ENCODE assay signal across 1 cellular context in the genomic region with DNA sequence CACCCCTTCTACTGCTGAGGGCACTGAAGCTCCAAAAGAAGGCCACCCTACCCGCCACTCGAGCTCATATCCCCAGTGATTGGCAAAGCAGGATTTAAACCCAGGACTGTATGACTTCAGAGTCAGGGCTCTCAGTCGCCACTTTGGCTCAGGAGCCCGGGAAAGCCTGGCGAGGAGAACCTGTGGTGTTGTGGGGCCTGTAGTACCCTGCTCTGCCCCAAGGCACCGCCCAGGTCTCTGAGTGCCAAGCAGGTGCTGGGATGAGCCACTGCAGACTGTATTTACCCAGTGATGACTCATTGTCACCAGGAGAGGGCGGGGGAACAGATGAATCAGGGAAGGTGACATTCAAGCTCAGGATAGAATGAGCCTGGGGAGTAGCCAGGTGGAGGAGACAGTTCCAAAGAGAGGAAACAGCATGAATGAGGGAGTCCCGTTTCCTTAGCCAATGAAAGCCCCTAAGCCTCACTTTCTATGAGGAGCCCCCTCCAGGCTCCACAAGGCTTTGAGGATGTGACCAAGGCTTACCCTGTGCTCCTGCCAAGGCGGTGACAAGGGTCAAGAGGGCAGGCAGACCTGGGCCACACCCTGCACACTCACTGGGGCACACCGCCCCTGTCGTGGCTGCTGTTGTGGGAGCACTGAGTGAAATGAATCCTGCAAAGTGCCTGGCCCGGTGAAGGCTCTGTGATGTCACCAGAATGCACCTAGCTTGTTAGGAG.
TF ChIP-seq lines count a peak whose summit lies in the region.

No MANE protein-coding gene starts in this region.

TF ChIP-seq in HepG2, 621 proteins besides CTCF, POLR2A, EP300 and RAD21 (continued from another document and continues in another):
- TF ChIP-seq DMAP1 (CRISPR knock-in tag; IDR thresholded peaks at IDR 0.05) = 0 out of 2 replicates have a peak, but pooled peaks have one; percentile 51
- TF ChIP-seq KAT8 (CRISPR knock-in tag; IDR thresholded peaks at IDR 0.05) = peak; percentile 44; the same call in 1 of the 2 replicates
- TF ChIP-seq SOX6 (IDR thresholded peaks at IDR 0.05) = no peak
- peak; percentile 74 for TF ChIP-seq SOX6 (CRISPR knock-in tag; IDR thresholded peaks at IDR 0.05)
- TF ChIP-seq, protein P1, sequence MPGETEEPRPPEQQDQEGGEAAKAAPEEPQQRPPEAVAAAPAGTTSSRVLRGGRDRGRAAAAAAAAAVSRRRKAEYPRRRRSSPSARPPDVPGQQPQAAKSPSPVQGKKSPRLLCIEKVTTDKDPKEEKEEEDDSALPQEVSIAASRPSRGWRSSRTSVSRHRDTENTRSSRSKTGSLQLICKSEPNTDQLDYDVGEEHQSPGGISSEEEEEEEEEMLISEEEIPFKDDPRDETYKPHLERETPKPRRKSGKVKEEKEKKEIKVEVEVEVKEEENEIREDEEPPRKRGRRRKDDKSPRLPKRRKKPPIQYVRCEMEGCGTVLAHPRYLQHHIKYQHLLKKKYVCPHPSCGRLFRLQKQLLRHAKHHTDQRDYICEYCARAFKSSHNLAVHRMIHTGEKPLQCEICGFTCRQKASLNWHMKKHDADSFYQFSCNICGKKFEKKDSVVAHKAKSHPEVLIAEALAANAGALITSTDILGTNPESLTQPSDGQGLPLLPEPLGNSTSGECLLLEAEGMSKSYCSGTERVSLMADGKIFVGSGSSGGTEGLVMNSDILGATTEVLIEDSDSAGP (CRISPR knock-in tag; IDR thresholded peaks at IDR 0.05; ENCODE audit: borderline replicate concordance) = peak; percentile 58; the same call in 1 of the 2 replicates
- 0 out of 2 replicates have a peak, but pooled peaks have one; percentile 18 for TF ChIP-seq ZNF746 (CRISPR knock-in tag; IDR thresholded peaks at IDR 0.05)
- no peak for TF ChIP-seq CEBPG (CRISPR knock-in tag; IDR thresholded peaks at IDR 0.05)
- TF ChIP-seq ZNF713 (CRISPR knock-in tag; IDR thresholded peaks at IDR 0.05) = no peak
- no peak for TF ChIP-seq ZMYM2 (CRISPR knock-in tag; IDR thresholded peaks at IDR 0.05)
- TF ChIP-seq ZFP36L2 (CRISPR knock-in tag; IDR thresholded peaks at IDR 0.05) = no peak
- TF ChIP-seq ZNF263 (CRISPR knock-in tag; IDR thresholded peaks at IDR 0.05) = peak; percentile 94
- TF ChIP-seq, protein P2, sequence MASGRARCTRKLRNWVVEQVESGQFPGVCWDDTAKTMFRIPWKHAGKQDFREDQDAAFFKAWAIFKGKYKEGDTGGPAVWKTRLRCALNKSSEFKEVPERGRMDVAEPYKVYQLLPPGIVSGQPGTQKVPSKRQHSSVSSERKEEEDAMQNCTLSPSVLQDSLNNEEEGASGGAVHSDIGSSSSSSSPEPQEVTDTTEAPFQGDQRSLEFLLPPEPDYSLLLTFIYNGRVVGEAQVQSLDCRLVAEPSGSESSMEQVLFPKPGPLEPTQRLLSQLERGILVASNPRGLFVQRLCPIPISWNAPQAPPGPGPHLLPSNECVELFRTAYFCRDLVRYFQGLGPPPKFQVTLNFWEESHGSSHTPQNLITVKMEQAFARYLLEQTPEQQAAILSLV (CRISPR knock-in tag; IDR thresholded peaks at IDR 0.05; ENCODE audit: borderline replicate concordance) = 0 out of 2 replicates have a peak, but pooled peaks have one; percentile 38
- TF ChIP-seq ZNF496 (CRISPR knock-in tag; IDR thresholded peaks at IDR 0.05; ENCODE audit: insufficient replicate concordance) = no peak
- TF ChIP-seq, protein P3, sequence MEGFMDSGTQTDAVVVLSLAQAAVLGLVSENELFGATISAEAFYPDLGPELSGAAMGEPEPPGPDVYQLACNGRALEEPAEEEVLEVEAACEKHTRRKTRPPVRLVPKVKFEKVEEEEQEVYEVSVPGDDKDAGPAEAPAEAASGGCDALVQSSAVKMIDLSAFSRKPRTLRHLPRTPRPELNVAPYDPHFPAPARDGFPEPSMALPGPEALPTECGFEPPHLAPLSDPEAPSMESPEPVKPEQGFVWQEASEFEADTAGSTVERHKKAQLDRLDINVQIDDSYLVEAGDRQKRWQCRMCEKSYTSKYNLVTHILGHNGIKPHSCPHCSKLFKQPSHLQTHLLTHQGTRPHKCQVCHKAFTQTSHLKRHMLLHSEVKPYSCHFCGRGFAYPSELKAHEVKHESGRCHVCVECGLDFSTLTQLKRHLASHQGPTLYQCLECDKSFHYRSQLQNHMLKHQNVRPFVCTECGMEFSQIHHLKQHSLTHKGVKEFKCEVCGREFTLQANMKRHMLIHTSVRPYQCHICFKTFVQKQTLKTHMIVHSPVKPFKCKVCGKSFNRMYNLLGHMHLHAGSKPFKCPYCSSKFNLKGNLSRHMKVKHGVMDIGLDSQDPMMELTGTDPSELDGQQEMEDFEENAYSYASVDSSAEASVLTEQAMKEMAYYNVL (CRISPR knock-in tag; IDR thresholded peaks at IDR 0.05; ENCODE audit: borderline replicate concordance) = no peak
- peak; percentile 16; the same call in 1 of the 2 replicates for TF ChIP-seq CREM (IDR thresholded peaks at IDR 0.05)
- TF ChIP-seq CREM (CRISPR knock-in tag; IDR thresholded peaks at IDR 0.05) = no peak
- 0 out of 2 replicates have a peak, but pooled peaks have one; percentile 31 for TF ChIP-seq ZSCAN29 (CRISPR knock-in tag; conservative IDR thresholded peaks at IDR 0.05)
- peak; percentile 33; the same call in 1 of the 2 replicates for TF ChIP-seq ZNF292 (CRISPR knock-in tag; IDR thresholded peaks at IDR 0.05; ENCODE audit: borderline replicate concordance, low read depth)
- TF ChIP-seq, protein P4, sequence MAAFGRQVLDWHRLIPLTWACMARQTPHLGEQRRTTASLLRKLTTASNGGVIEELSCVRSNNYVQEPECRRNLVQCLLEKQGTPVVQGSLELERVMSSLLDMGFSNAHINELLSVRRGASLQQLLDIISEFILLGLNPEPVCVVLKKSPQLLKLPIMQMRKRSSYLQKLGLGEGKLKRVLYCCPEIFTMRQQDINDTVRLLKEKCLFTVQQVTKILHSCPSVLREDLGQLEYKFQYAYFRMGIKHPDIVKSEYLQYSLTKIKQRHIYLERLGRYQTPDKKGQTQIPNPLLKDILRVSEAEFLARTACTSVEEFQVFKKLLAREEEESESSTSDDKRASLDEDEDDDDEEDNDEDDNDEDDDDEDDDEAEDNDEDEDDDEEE (CRISPR knock-in tag; IDR thresholded peaks at IDR 0.05) = no peak
- TF ChIP-seq, protein P5, sequence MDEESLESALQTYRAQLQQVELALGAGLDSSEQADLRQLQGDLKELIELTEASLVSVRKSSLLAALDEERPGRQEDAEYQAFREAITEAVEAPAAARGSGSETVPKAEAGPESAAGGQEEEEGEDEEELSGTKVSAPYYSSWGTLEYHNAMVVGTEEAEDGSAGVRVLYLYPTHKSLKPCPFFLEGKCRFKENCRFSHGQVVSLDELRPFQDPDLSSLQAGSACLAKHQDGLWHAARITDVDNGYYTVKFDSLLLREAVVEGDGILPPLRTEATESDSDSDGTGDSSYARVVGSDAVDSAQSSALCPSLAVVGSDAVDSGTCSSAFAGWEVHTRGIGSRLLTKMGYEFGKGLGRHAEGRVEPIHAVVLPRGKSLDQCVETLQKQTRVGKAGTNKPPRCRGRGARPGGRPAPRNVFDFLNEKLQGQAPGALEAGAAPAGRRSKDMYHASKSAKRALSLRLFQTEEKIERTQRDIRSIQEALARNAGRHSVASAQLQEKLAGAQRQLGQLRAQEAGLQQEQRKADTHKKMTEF (CRISPR knock-in tag; IDR thresholded peaks at IDR 0.05) = peak; percentile 71
- no peak for TF ChIP-seq GTF2F1 (IDR thresholded peaks at IDR 0.05; ENCODE audit: low read length)
- TF ChIP-seq, protein P6, sequence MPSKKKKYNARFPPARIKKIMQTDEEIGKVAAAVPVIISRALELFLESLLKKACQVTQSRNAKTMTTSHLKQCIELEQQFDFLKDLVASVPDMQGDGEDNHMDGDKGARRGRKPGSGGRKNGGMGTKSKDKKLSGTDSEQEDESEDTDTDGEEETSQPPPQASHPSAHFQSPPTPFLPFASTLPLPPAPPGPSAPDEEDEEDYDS (CRISPR knock-in tag; IDR thresholded peaks at IDR 0.05) = peak; percentile 21; the same call in 1 of the 2 replicates
- peak; percentile 61; the same call in 1 of the 2 replicates for TF ChIP-seq ZNF772 (CRISPR knock-in tag; IDR thresholded peaks at IDR 0.05)
- TF ChIP-seq HNRNPL (IDR thresholded peaks at IDR 0.05; ENCODE audit: low read depth, low read length) = peak; percentile 92
- TF ChIP-seq, protein P7, sequence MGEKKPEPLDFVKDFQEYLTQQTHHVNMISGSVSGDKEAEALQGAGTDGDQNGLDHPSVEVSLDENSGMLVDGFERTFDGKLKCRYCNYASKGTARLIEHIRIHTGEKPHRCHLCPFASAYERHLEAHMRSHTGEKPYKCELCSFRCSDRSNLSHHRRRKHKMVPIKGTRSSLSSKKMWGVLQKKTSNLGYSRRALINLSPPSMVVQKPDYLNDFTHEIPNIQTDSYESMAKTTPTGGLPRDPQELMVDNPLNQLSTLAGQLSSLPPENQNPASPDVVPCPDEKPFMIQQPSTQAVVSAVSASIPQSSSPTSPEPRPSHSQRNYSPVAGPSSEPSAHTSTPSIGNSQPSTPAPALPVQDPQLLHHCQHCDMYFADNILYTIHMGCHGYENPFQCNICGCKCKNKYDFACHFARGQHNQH (CRISPR knock-in tag; IDR thresholded peaks at IDR 0.05) = peak; percentile 82; the same call in 1 of the 2 replicates
- TF ChIP-seq ZBTB7A (CRISPR knock-in tag; IDR thresholded peaks at IDR 0.05) = no peak
- TF ChIP-seq, protein P8, sequence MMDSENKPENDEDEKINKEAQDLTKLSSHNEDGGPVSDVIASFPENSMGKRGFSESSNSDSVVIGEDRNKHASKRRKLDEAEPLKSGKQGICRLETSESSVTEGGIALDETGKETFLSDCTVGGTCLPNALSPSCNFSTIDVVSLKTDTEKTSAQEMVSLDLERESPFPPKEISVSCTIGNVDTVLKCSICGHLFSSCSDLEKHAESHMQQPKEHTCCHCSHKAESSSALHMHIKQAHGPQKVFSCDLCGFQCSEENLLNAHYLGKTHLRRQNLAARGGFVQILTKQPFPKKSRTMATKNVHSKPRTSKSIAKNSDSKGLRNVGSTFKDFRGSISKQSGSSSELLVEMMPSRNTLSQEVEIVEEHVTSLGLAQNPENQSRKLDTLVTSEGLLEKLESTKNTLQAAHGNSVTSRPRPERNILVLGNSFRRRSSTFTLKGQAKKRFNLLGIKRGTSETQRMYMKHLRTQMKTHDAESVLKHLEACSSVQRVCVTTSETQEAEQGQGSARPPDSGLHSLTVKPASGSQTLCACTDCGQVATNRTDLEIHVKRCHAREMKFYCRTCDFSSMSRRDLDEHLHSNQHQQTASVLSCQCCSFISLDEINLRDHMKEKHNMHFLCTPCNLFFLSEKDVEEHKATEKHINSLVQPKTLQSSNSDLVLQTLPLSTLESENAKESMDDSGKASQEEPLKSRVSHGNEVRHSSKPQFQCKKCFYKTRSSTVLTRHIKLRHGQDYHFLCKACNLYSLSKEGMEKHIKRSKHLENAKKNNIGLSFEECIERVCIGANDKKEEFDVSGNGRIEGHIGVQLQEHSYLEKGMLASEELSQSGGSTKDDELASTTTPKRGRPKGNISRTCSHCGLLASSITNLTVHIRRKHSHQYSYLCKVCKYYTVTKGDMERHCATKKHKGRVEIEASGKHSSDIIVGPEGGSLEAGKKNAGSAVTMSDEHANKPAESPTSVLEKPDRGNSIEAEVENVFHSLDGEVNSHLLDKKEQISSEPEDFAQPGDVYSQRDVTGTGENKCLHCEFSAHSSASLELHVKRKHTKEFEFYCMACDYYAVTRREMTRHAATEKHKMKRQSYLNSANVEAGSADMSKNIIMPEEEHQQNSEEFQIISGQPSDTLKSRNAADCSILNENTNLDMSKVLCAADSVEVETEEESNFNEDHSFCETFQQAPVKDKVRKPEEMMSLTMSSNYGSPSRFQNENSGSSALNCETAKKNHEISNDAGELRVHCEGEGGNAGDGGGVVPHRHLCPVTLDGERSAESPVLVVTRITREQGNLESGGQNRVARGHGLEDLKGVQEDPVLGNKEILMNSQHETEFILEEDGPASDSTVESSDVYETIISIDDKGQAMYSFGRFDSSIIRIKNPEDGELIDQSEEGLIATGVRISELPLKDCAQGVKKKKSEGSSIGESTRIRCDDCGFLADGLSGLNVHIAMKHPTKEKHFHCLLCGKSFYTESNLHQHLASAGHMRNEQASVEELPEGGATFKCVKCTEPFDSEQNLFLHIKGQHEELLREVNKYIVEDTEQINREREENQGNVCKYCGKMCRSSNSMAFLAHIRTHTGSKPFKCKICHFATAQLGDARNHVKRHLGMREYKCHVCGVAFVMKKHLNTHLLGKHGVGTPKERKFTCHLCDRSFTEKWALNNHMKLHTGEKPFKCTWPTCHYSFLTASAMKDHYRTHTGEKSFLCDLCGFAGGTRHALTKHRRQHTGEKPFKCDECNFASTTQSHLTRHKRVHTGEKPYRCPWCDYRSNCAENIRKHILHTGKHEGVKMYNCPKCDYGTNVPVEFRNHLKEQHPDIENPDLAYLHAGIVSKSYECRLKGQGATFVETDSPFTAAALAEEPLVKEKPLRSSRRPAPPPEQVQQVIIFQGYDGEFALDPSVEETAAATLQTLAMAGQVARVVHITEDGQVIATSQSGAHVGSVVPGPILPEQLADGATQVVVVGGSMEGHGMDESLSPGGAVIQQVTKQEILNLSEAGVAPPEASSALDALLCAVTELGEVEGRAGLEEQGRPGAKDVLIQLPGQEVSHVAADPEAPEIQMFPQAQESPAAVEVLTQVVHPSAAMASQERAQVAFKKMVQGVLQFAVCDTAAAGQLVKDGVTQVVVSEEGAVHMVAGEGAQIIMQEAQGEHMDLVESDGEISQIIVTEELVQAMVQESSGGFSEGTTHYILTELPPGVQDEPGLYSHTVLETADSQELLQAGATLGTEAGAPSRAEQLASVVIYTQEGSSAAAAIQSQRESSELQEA (CRISPR knock-in tag; IDR thresholded peaks at IDR 0.05; ENCODE audit: not compliant biosample characterization) = no peak
- TF ChIP-seq, protein P9, sequence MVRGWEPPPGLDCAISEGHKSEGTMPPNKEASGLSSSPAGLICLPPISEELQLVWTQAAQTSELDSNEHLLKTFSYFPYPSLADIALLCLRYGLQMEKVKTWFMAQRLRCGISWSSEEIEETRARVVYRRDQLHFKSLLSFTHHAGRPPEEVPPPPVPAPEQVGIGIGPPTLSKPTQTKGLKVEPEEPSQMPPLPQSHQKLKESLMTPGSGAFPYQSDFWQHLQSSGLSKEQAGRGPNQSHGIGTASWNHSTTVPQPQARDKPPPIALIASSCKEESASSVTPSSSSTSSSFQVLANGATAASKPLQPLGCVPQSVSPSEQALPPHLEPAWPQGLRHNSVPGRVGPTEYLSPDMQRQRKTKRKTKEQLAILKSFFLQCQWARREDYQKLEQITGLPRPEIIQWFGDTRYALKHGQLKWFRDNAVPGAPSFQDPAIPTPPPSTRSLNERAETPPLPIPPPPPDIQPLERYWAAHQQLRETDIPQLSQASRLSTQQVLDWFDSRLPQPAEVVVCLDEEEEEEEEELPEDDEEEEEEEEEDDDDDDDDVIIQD (CRISPR knock-in tag; IDR thresholded peaks at IDR 0.05; ENCODE audit: low read depth) = no peak
- no peak for TF ChIP-seq CHCHD3 (CRISPR knock-in tag; IDR thresholded peaks at IDR 0.05)
- TF ChIP-seq PHF5A (CRISPR knock-in tag; IDR thresholded peaks at IDR 0.05; ENCODE audit: low read depth, unreplicated experiment) = peak; percentile 78
- TF ChIP-seq, protein P10, sequence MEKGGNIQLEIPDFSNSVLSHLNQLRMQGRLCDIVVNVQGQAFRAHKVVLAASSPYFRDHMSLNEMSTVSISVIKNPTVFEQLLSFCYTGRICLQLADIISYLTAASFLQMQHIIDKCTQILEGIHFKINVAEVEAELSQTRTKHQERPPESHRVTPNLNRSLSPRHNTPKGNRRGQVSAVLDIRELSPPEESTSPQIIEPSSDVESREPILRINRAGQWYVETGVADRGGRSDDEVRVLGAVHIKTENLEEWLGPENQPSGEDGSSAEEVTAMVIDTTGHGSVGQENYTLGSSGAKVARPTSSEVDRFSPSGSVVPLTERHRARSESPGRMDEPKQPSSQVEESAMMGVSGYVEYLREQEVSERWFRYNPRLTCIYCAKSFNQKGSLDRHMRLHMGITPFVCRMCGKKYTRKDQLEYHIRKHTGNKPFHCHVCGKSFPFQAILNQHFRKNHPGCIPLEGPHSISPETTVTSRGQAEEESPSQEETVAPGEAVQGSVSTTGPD (CRISPR knock-in tag; IDR thresholded peaks at IDR 0.05) = 0 out of 2 replicates have a peak, but pooled peaks have one; percentile 55
- peak; percentile 60; the same call in 1 of the 2 replicates for TF ChIP-seq PHF21A (CRISPR knock-in tag; IDR thresholded peaks at IDR 0.05)
- no peak for TF ChIP-seq U2AF2 (IDR thresholded peaks at IDR 0.05; ENCODE audit: low read depth, low read length)
- no peak for TF ChIP-seq ASH2L (IDR thresholded peaks at IDR 0.05; ENCODE audit: insufficient read length, low read depth, low read length)
